Comparison of ENCODE assay signal across 28 cellular contexts in the genomic region with DNA sequence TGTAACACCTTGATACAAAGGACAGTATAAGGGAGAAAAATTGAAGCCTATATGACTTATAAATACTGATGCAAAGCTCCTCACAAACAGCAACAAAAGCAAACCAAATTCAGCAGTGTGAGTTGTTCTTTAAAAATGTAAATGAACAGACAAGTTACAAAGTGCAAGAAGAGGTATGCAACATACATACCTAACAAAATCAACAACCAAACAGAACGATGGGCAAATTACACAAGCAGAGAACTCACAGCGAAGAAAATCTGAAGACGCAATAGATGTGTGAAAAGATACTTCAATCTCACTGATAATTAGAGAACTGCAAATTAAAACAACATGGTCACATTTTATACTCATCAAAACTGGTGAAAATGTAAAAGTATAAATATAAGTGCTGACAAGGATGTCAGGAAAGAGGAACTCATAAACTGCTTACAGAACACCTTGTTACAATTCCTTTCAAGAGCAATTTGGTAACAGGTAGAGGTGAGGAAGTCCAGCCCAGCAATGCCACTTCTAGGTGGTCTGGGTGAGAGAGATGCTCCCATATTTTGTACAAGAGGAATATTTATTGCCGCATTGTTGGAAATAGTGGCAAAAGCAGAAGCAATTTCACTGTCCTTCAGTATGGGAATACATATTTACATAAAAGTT. TPM values are rescaled to one million over a fixed set of nuclear protein-coding genes. Genes with fewer than 3 reads are reported as not detected.
DNase-seq lines count a peak whose midpoint lies in the region; ATAC-seq and TF ChIP-seq lines count a peak whose summit lies in the region.
"Had no signal": no experiment of that assay in that cellular context is flagged by ENCODE, and none has a peak within 500 bp of the region (broad histone marks: within the 10 kb centered on the region; RNA-seq: fewer than 3 reads in every experiment).

No MANE protein-coding gene starts in this region.

- WGBS in mammary epithelial cell (ENCODE audit: low coverage, missing lambda C conversion rate), result 96% methylated on average over 4 of the region's 4 CpGs

- H3K27ac ChIP-seq in mammary epithelial cell (ENCODE audit: insufficient read depth, low read depth, low read length), result no peak overlapping the region
- H3K27ac ChIP-seq in neutrophil, result peak overlapping the region; percentile 51
- peak overlapping the region; percentile 95 to 99 for H3K27ac ChIP-seq in uterus

- H3K9me3 ChIP-seq in mammary epithelial cell (replicated peaks; ENCODE audit: insufficient read depth, low read length) (no peaks in the 10 kb centered on the region), neutrophil (no peaks in the 10 kb centered on the region), uterus (no peaks in the 10 kb centered on the region)
- H3K9me3 ChIP-seq: breast epithelium, Peyer's patch, tibial nerve had no signal

- H3K4me3 ChIP-seq in mammary epithelial cell (replicated peaks in 1 of 3; ENCODE audit: insufficient read depth in 1 of 3, low read depth in 2 of 3, low read length in 3 of 3) (no peak overlapping the region), neutrophil (ENCODE audit: low read depth in 1 of 2, low read length in 1 of 2) (no peak overlapping the region), uterus (no peak overlapping the region)
- H3K4me3 ChIP-seq: breast epithelium, Peyer's patch, skin epidermis, tibial nerve had no signal

- H3K79me2 ChIP-seq in mammary epithelial cell (ENCODE audit: insufficient read depth, low read length), result peaks cover 94% of the 10 kb centered on the region

- H3K9ac ChIP-seq in mammary epithelial cell (ENCODE audit: insufficient read depth, low read length), result no peak overlapping the region

- H4K20me1 ChIP-seq in mammary epithelial cell (ENCODE audit: insufficient read depth, low read length), result no peaks in the 10 kb centered on the region

- H3K27ac Mint-ChIP-seq in MCF 10A (ENCODE audit: low read depth, unreplicated experiment), result peak overlapping the region; percentile 22
- H3K27ac Mint-ChIP-seq in chondrocyte (ENCODE audit: unreplicated experiment), result peak overlapping the region; percentile 70
- H3K27ac Mint-ChIP-seq: activated CD4-positive, alpha-beta T cell treated with anti-CD3 and anti-CD28 coated beads, Interleukin-2, amount 10 ng/mL, durations not matched to agents 24 days and 14 days; activated naive CD8-positive, alpha-beta T cell treated with anti-CD3 and anti-CD28 coated beads, Interleukin-2, amount 10 ng/mL, durations not matched to agents 7 days and 5 days; activated T-helper 17 cell treated with anti-CD3 and anti-CD28 coated beads, Interleukin-2, amount 50 U/mL, for 72 hours; B cell; naive thymus-derived CD4-positive, alpha-beta T cell; T-helper 1 cell treated with Interleukin-12 subunit alpha and Interleukin-12 subunit beta and Interleukin-4 antibody, amounts not matched to agents 30 μg/mL and 1 μg/mL, for 36 hours had no signal

- H3K4me1 Mint-ChIP-seq in MCF 10A (ENCODE audit: insufficient read depth, unreplicated experiment) (peaks cover 36% of the 10 kb centered on the region), chondrocyte (ENCODE audit: low read depth) (peaks cover 76% of the 10 kb centered on the region)

- H3K27me3 Mint-ChIP-seq in MCF 10A (ENCODE audit: insufficient read depth, unreplicated experiment) (no peaks in the 10 kb centered on the region), chondrocyte (ENCODE audit: low read depth) (no peaks in the 10 kb centered on the region)
- H3K27me3 Mint-ChIP-seq: activated CD4-positive, alpha-beta T cell treated with anti-CD3 and anti-CD28 coated beads, Interleukin-2, amount 10 ng/mL, durations not matched to agents 24 days and 14 days; activated naive CD8-positive, alpha-beta T cell treated with anti-CD3 and anti-CD28 coated beads, Interleukin-2, amount 10 ng/mL, durations not matched to agents 7 days and 5 days; activated T-helper 17 cell treated with anti-CD3 and anti-CD28 coated beads, Interleukin-2, amount 50 U/mL, for 72 hours; B cell; naive thymus-derived CD4-positive, alpha-beta T cell had no signal

- no peak overlapping the region for H3K4me3 Mint-ChIP-seq in MCF 10A (ENCODE audit: unreplicated experiment)
- no peak overlapping the region for H3K4me3 Mint-ChIP-seq in chondrocyte (ENCODE audit: unreplicated experiment)
- H3K4me3 Mint-ChIP-seq: activated CD4-positive, alpha-beta T cell treated with anti-CD3 and anti-CD28 coated beads, Interleukin-2, amount 10 ng/mL, durations not matched to agents 24 days and 14 days; activated naive CD8-positive, alpha-beta T cell treated with anti-CD3 and anti-CD28 coated beads, Interleukin-2, amount 10 ng/mL, durations not matched to agents 7 days and 5 days; activated T-helper 17 cell treated with anti-CD3 and anti-CD28 coated beads, Interleukin-2, amount 50 U/mL, for 72 hours; B cell; naive thymus-derived CD4-positive, alpha-beta T cell; T-helper 1 cell treated with Interleukin-12 subunit alpha and Interleukin-12 subunit beta and Interleukin-4 antibody, amounts not matched to agents 30 μg/mL and 1 μg/mL, for 36 hours had no signal

- dilution Hi-C loops in mammary epithelial cell (cut with HindIII; ENCODE audit: low sequenced_read_pairs), result no loop called here

- CTCF ChIA-PET in MCF 10A (lab: Yijun Ruan, JAX) (interaction anchor here (7.1 kb wide), 1 partner anchor 19 kb away, joined by 73 read pairs; no protein-coding TSS in a partner anchor), mammary epithelial cell (lab: Charles Lee; ENCODE audit: low non-redundant PET) (no interaction called here)

- H3K4me2 ChIP-seq in mammary epithelial cell (ENCODE audit: insufficient read depth, low read depth, low read length), result no peak overlapping the region

- intact Hi-C loops in MCF 10A (cut with micrococcal nuclease), result no loop called here
- intact Hi-C loops in mammary epithelial cell (cut with micrococcal nuclease), result no loop called here
- intact Hi-C loops in uterus (cut with DNase I; ENCODE audit: low total_unique reads), result no loop called here

- TF ChIP-seq CTCF in MCF 10A (IDR thresholded peaks at IDR 0.05; ENCODE audit: unreplicated experiment), result no peak
- TF ChIP-seq CTCF in mammary epithelial cell (conservative IDR thresholded peaks at IDR 0.05 in 1 of 2, IDR thresholded peaks at IDR 0.05 in 1 of 2; ENCODE audit: extremely low read depth in 1 of 2, insufficient read depth in 1 of 2, low read depth in 1 of 2, low read length in 2 of 2), result no peak
- TF ChIP-seq CTCF in chondrocyte (IDR thresholded peaks at IDR 0.05), result no peak
- no peak for TF ChIP-seq CTCF in neutrophil (IDR thresholded peaks at IDR 0.05)
- no peak for TF ChIP-seq CTCF in uterus (IDR thresholded peaks at IDR 0.05)

- H3K9me3 Mint-ChIP-seq in MCF 10A (ENCODE audit: unreplicated experiment) (no peaks in the 10 kb centered on the region), chondrocyte (ENCODE audit: low read depth) (peaks cover 3% of the 10 kb centered on the region)
- H3K9me3 Mint-ChIP-seq: activated CD4-positive, alpha-beta T cell treated with anti-CD3 and anti-CD28 coated beads, Interleukin-2, amount 10 ng/mL, durations not matched to agents 24 days and 14 days; activated naive CD8-positive, alpha-beta T cell treated with anti-CD3 and anti-CD28 coated beads, Interleukin-2, amount 10 ng/mL, durations not matched to agents 7 days and 5 days; activated T-helper 17 cell treated with anti-CD3 and anti-CD28 coated beads, Interleukin-2, amount 50 U/mL, for 72 hours; naive thymus-derived CD4-positive, alpha-beta T cell; T-helper 1 cell treated with Interleukin-12 subunit alpha and Interleukin-12 subunit beta and Interleukin-4 antibody, amounts not matched to agents 30 μg/mL and 1 μg/mL, for 36 hours had no signal

- no peak for DNase-seq in MCF 10A (ENCODE audit: unreplicated experiment)
- no peak for DNase-seq in mammary epithelial cell
- DNase-seq in chondrocyte (ENCODE audit: low spot score), result no peak
- DNase-seq in uterus, result no peak
- DNase-seq in pons (ENCODE audit: low spot score), result no peak
- DNase-seq: 8988T; activated CD4-positive, alpha-beta T cell treated with anti-CD3 and anti-CD28 coated beads, Interleukin-2, amount 10 ng/mL, durations not matched to agents 24 days and 14 days; activated naive CD8-positive, alpha-beta T cell treated with anti-CD3 and anti-CD28 coated beads, Interleukin-2, amount 10 ng/mL, durations not matched to agents 7 days and 5 days; COR-L47; DND-41; foreskin keratinocyte; mesenchymal stem cell; MV-4-11; naive thymus-derived CD4-positive, alpha-beta T cell; NCI-H187; NCI-H345; Peyer's patch; posterior cingulate gyrus; stimulated activated naive CD8-positive, alpha-beta T cell treated with anti-CD3 and anti-CD28 coated beads, Interleukin-15, Interleukin-2, amounts not matched to agents 100 U/mL and 50 U/mL, for 24 hours had no signal

- in situ Hi-C loops in mammary epithelial cell (cut with MboI; ENCODE audit: low sequenced_read_pairs in 2 of 2), result no loop called here

- H2AFZ ChIP-seq in mammary epithelial cell (ENCODE audit: low read depth, low read length), result no peak overlapping the region

- POLR2A ChIA-PET in MCF 10A (lab: Yijun Ruan, JAX), result interaction anchor here (0.6 to 2.2 kb wide), 9 partner anchors 10 to 120 kb away, joined by 3 to 6 read pairs (median 5); no protein-coding TSS in a partner anchor

- H3K27me3 ChIP-seq in mammary epithelial cell (ENCODE audit: insufficient read depth, low read length) (no peaks in the 10 kb centered on the region), neutrophil (no peaks in the 10 kb centered on the region), uterus (no peaks in the 10 kb centered on the region)
- H3K27me3 ChIP-seq: breast epithelium, foreskin keratinocyte, Peyer's patch, tibial nerve had no signal

- H3K36me3 ChIP-seq in mammary epithelial cell (ENCODE audit: insufficient read depth, low read length) (peaks cover 5% of the 10 kb centered on the region), neutrophil (no peaks in the 10 kb centered on the region), uterus (no peaks in the 10 kb centered on the region)
- H3K36me3 ChIP-seq: breast epithelium, Peyer's patch, tibial nerve had no signal

- ATAC-seq in esophagus mucosa (no peak), GM21447 (IDR thresholded peaks at IDR 0.05; ENCODE audit: unreplicated experiment) (no peak)
- ATAC-seq: activated T-helper 17 cell treated with anti-CD3 and anti-CD28 coated beads, Interleukin-2, amount 50 U/mL, for 72 hours; foreskin keratinocyte; naive thymus-derived CD4-positive, alpha-beta T cell; stimulated activated naive CD8-positive, alpha-beta T cell treated with anti-CD3 and anti-CD28 coated beads, Interleukin-15, Interleukin-2, amounts not matched to agents 100 U/mL and 50 U/mL, for 24 hours had no signal

- peaks cover 15% of the 10 kb centered on the region for H3K36me3 Mint-ChIP-seq in MCF 10A (ENCODE audit: insufficient read depth, unreplicated experiment)
- H3K36me3 Mint-ChIP-seq in chondrocyte (ENCODE audit: low read depth), result peaks cover 2% of the 10 kb centered on the region

- BruUV-seq in MCF 10A (replicated peaks; lab: Mats Ljungman, UMichigan) (no TSS peak), mammary epithelial cell (replicated peaks; lab: Mats Ljungman, UMichigan) (no TSS peak)

- no peak for TF ChIP-seq POLR2A in uterus (IDR thresholded peaks at IDR 0.05)

- H3K4me1 ChIP-seq in mammary epithelial cell (ENCODE audit: insufficient read depth, low read length) (peaks cover 13% of the 10 kb centered on the region), neutrophil (ENCODE audit: control insufficient read depth in 1 of 2, insufficient read depth in 1 of 2, low read depth in 1 of 2, low read length in 1 of 2) (peaks cover 33 to 46% of the 10 kb centered on the region in 2 experiments), uterus (peaks cover 8 to 18% of the 10 kb centered on the region in 2 donors)
- H3K4me1 ChIP-seq: foreskin keratinocyte had no signal

RNA-seq across cellular contexts. Expression of a gene that starts 47.3 kb away (rescaled TPM):
- total RNA-seq in MCF 10A (2022) (130 and 141 TPM in 2 replicates), mammary epithelial cell (100 to 1,000 TPM; 173 to 245 TPM), chondrocyte (266 to 336 TPM (median 325 TPM) in 3 replicates), uterus (100 to 1,000 TPM; 129 to 357 (median 235) TPM), esophagus mucosa (107 TPM)
- polyA plus RNA-seq in mammary epithelial cell, result 188 TPM
- polyA minus RNA-seq in mammary epithelial cell, result 790 TPM

RNA-seq across cellular contexts. Expression of a gene that starts 50.3 kb away (rescaled TPM):
- total RNA-seq in MCF 10A (2022), result 0.86 and 1.2 TPM in 2 replicates
- under 1 TPM; 0.47 to 0.50 TPM for total RNA-seq in mammary epithelial cell
- polyA plus RNA-seq in mammary epithelial cell, result 0.63 TPM
- polyA minus RNA-seq in mammary epithelial cell, result not detected
- 2.2 to 3.2 TPM (median 2.9 TPM) in 3 replicates for total RNA-seq in chondrocyte
- 1 to 10 TPM; 1.5 to 6.5 (median 2.9) TPM for total RNA-seq in uterus
- 0.76 TPM for total RNA-seq in esophagus mucosa
